Comparison of ENCODE assay signal across 1 cellular context in the genomic region with DNA sequence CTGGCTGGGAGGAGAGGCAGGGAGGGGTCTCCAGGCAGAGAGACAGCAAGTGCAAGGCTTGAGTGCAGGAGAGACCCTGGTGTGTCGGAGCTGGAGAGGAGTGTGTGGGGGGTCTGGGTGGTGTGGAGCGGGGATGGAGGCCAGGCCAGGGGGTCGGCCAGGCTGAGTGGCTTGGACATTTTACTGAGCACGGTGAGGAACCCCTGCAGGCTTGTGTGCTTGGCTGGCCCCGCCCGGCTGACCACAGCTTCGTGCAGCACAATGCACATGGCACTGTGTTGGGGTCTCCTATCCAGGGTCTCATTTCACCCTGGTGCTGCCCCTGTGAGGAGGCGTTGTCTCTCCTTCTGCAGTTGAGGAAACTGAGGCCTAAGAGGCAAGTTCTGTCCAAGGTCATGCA.
TF ChIP-seq lines count a peak whose summit lies in the region.

No MANE protein-coding gene starts in this region.

TF ChIP-seq in K562, 482 proteins besides CTCF, POLR2A, EP300 and RAD21 (continued from another document):
- TF ChIP-seq, protein P1, sequence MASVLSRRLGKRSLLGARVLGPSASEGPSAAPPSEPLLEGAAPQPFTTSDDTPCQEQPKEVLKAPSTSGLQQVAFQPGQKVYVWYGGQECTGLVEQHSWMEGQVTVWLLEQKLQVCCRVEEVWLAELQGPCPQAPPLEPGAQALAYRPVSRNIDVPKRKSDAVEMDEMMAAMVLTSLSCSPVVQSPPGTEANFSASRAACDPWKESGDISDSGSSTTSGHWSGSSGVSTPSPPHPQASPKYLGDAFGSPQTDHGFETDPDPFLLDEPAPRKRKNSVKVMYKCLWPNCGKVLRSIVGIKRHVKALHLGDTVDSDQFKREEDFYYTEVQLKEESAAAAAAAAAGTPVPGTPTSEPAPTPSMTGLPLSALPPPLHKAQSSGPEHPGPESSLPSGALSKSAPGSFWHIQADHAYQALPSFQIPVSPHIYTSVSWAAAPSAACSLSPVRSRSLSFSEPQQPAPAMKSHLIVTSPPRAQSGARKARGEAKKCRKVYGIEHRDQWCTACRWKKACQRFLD (CRISPR knock-in tag; IDR thresholded peaks at IDR 0.05), result 0 out of 2 replicates have a peak, but pooled peaks have one; percentile 7
- TF ChIP-seq ZNF311 (CRISPR knock-in tag; IDR thresholded peaks at IDR 0.05), result no peak; the same call in 1 of the 2 replicates
